In genomic region chr6:165963750-165964149, GRCh38 we compare ENCODE assay signal across 37 cellular contexts.
"Had no signal": no experiment of that assay in that cellular context is flagged by ENCODE, and none has a peak within 500 bp of the region (broad histone marks: within the 10 kb centered on the region; RNA-seq: fewer than 3 reads in every experiment).

No MANE protein-coding gene starts in this region.

- FAIRE-seq: astrocyte, TTC549 had no signal

- H3K4me3 Mint-ChIP-seq: activated B cell treated with CpG ODN at 0.5 μM for 24 hours; activated CD4-positive, alpha-beta memory T cell treated with anti-CD3 and anti-CD28 coated beads for 36 hours; activated CD4-positive, alpha-beta T cell treated with anti-CD3 and anti-CD28 coated beads, Interleukin-2, amount 10 ng/mL, durations not matched to agents 24 days and 14 days; activated CD8-positive, alpha-beta T cell treated with anti-CD3 and anti-CD28 coated beads for 36 hours; activated naive CD4-positive, alpha-beta T cell treated with anti-CD3 and anti-CD28 coated beads for 36 hours; activated naive CD8-positive, alpha-beta T cell treated with anti-CD3 and anti-CD28 coated beads for 36 hours; activated T-cell treated with anti-CD3 and anti-CD28 coated beads, Interleukin-2, amount 50 U/mL, for 4 hours; activated T-cell treated with anti-CD3 and anti-CD28 coated beads, Interleukin-2, amount 50 U/mL, for 72 hours; activated T-helper 1 cell treated with anti-CD3 and anti-CD28 coated beads, Interleukin-12 subunit alpha, Interleukin-12 subunit beta, Interleukin-2, Interleukin-4 antibody, amounts not matched to agents 30 ng/mL and 10 ng/mL and 1 ng/mL, durations not matched to agents 14 hours and 24 hours and 36 hours; activated T-helper 17 cell treated with anti-CD3 and anti-CD28 coated beads, Interleukin-2, amount 50 U/mL, for 72 hours; T-helper 1 cell treated with Interleukin-12 subunit alpha and Interleukin-12 subunit beta and Interleukin-4 antibody, amounts not matched to agents 30 μg/mL and 1 μg/mL, for 36 hours; T-helper 2 cell treated with Interferon-gamma antibody and Interleukin-4, amounts not matched to agents 5 μg/mL and 100 μg/mL, for 36 hours had no signal

- ATAC-seq: activated CD8-positive, alpha-beta T cell treated with anti-CD3 and anti-CD28 coated beads for 36 hours; activated naive CD4-positive, alpha-beta T cell treated with anti-CD3 and anti-CD28 coated beads, Interleukin-2, amount 50 U/mL, for 72 hours; activated T-cell treated with anti-CD3 and anti-CD28 coated beads, Interleukin-2, amount 50 U/mL, for 4 hours; activated T-cell treated with anti-CD3 and anti-CD28 coated beads, Interleukin-2, amount 50 U/mL, for 72 hours; activated T-helper 17 cell treated with anti-CD3 and anti-CD28 coated beads, Interleukin-2, amount 50 U/mL, for 72 hours; body of pancreas had no signal

- H3K4me1 Mint-ChIP-seq: activated B cell treated with CpG ODN at 0.5 μM for 24 hours; activated CD4-positive, alpha-beta T cell treated with anti-CD3 and anti-CD28 coated beads, Interleukin-2, amount 10 ng/mL, durations not matched to agents 24 days and 14 days; activated naive CD8-positive, alpha-beta T cell treated with anti-CD3 and anti-CD28 coated beads for 36 hours; activated T-helper 17 cell treated with anti-CD3 and anti-CD28 coated beads, Interleukin-2, amount 50 U/mL, for 72 hours had no signal

- H3K9me3 ChIP-seq: adrenal gland, body of pancreas, breast epithelium had no signal

- DNase-seq: activated B cell treated with CpG ODN at 0.5 μM for 24 hours; activated CD4-positive, alpha-beta memory T cell treated with anti-CD3 and anti-CD28 coated beads for 36 hours; activated CD4-positive, alpha-beta T cell treated with anti-CD3 and anti-CD28 coated beads for 4 hours; activated CD4-positive, alpha-beta T cell treated with anti-CD3 and anti-CD28 coated beads, Interleukin-2, amount 10 ng/mL, durations not matched to agents 24 days and 14 days; activated CD4-positive, alpha-beta T cell treated with anti-CD3 and anti-CD28 coated beads, Interleukin-2, amount 50 U/mL, for 1 hour; activated CD4-positive, alpha-beta T cell treated with anti-CD3 and anti-CD28 coated beads, Interleukin-2, amount 50 U/mL, for 4 hours; activated CD4-positive, CD25-positive, alpha-beta regulatory T cell treated with anti-CD3 and anti-CD28 coated beads, Interleukin-2, amount 50 U/mL, for 72 hours; activated CD8-positive, alpha-beta memory T cell treated with anti-CD3 and anti-CD28 coated beads, Interleukin-2, amount 50 U/mL, for 4 hours; activated CD8-positive, alpha-beta T cell treated with anti-CD3 and anti-CD28 coated beads for 36 hours; activated effector memory CD4-positive, alpha-beta T cell treated with anti-CD3 and anti-CD28 coated beads, Interleukin-2, amount 50 U/mL, for 16 hours; activated gamma-delta T cell treated with Interleukin-2 at 50 U/mL for 16 hours; activated naive CD4-positive, alpha-beta T cell; activated naive CD4-positive, alpha-beta T cell treated with anti-CD3 and anti-CD28 coated beads for 36 hours; activated naive CD4-positive, alpha-beta T cell treated with anti-CD3 and anti-CD28 coated beads, Interleukin-2, amount 50 U/mL, for 16 hours; activated naive CD8-positive, alpha-beta T cell treated with anti-CD3 and anti-CD28 coated beads for 36 hours; activated T-cell treated with anti-CD3 and anti-CD28 coated beads for 4 hours; activated T-cell treated with anti-CD3 and anti-CD28 coated beads, Interleukin-2, amount 50 U/mL, for 1 hour; activated T-cell treated with anti-CD3 and anti-CD28 coated beads, Interleukin-2, amount 50 U/mL, for 4 hours; activated T-cell treated with anti-CD3 and anti-CD28 coated beads, Interleukin-2, amount 50 U/mL, for 72 hours; adrenal gland; amniotic stem cell; aorta; body of pancreas; brain microvascular endothelial cell; central memory CD4-positive, alpha-beta T cell; T-helper 1 cell; T-helper 2 cell; T-helper 9 cell had no signal

- H3K4me1 ChIP-seq: adrenal gland, body of pancreas, breast epithelium had no signal

- H3K27me3 Mint-ChIP-seq: activated B cell treated with CpG ODN at 0.5 μM for 24 hours; activated CD4-positive, alpha-beta memory T cell treated with anti-CD3 and anti-CD28 coated beads for 36 hours; activated CD4-positive, alpha-beta T cell treated with anti-CD3 and anti-CD28 coated beads, Interleukin-2, amount 10 ng/mL, durations not matched to agents 24 days and 14 days; activated naive CD8-positive, alpha-beta T cell treated with anti-CD3 and anti-CD28 coated beads for 36 hours had no signal

- H3K36me3 ChIP-seq: adrenal gland, brain microvascular endothelial cell, breast epithelium had no signal

- H3K27ac Mint-ChIP-seq: activated B cell treated with CpG ODN at 0.5 μM for 24 hours; activated CD4-positive, alpha-beta memory T cell treated with anti-CD3 and anti-CD28 coated beads for 36 hours; activated CD4-positive, alpha-beta T cell treated with anti-CD3 and anti-CD28 coated beads, Interleukin-2, amount 10 ng/mL, durations not matched to agents 24 days and 14 days; activated CD8-positive, alpha-beta T cell treated with anti-CD3 and anti-CD28 coated beads for 36 hours; activated naive CD4-positive, alpha-beta T cell treated with anti-CD3 and anti-CD28 coated beads for 36 hours; activated naive CD4-positive, alpha-beta T cell treated with anti-CD3 and anti-CD28 coated beads, Interleukin-2, amount 50 U/mL, for 72 hours; activated naive CD8-positive, alpha-beta T cell treated with anti-CD3 and anti-CD28 coated beads for 36 hours; activated T-cell treated with anti-CD3 and anti-CD28 coated beads, Interleukin-2, amount 50 U/mL, for 72 hours; activated T-helper 1 cell treated with anti-CD3 and anti-CD28 coated beads, Interleukin-12 subunit alpha, Interleukin-12 subunit beta, Interleukin-2, Interleukin-4 antibody, amounts not matched to agents 30 ng/mL and 10 ng/mL and 1 ng/mL, durations not matched to agents 14 hours and 24 hours and 36 hours; activated T-helper 17 cell treated with anti-CD3 and anti-CD28 coated beads, Interleukin-2, amount 50 U/mL, for 72 hours; T-helper 1 cell treated with Interleukin-12 subunit alpha and Interleukin-12 subunit beta and Interleukin-4 antibody, amounts not matched to agents 30 μg/mL and 1 μg/mL, for 36 hours; T-helper 2 cell treated with Interferon-gamma antibody and Interleukin-4, amounts not matched to agents 5 μg/mL and 100 μg/mL, for 36 hours had no signal

- H3K27ac ChIP-seq: adrenal gland, body of pancreas, brain microvascular endothelial cell, breast epithelium, VCaP had no signal

- H3K9me3 Mint-ChIP-seq: activated B cell treated with CpG ODN at 0.5 μM for 24 hours; activated CD4-positive, alpha-beta memory T cell treated with anti-CD3 and anti-CD28 coated beads for 36 hours; activated CD4-positive, alpha-beta T cell treated with anti-CD3 and anti-CD28 coated beads, Interleukin-2, amount 10 ng/mL, durations not matched to agents 24 days and 14 days; activated CD8-positive, alpha-beta T cell treated with anti-CD3 and anti-CD28 coated beads for 36 hours; activated naive CD4-positive, alpha-beta T cell treated with anti-CD3 and anti-CD28 coated beads for 36 hours; activated naive CD4-positive, alpha-beta T cell treated with anti-CD3 and anti-CD28 coated beads, Interleukin-2, amount 50 U/mL, for 72 hours; activated naive CD8-positive, alpha-beta T cell treated with anti-CD3 and anti-CD28 coated beads for 36 hours; activated T-cell treated with anti-CD3 and anti-CD28 coated beads, Interleukin-2, amount 50 U/mL, for 4 hours; activated T-cell treated with anti-CD3 and anti-CD28 coated beads, Interleukin-2, amount 50 U/mL, for 72 hours; activated T-helper 1 cell treated with anti-CD3 and anti-CD28 coated beads, Interleukin-12 subunit alpha, Interleukin-12 subunit beta, Interleukin-2, Interleukin-4 antibody, amounts not matched to agents 30 ng/mL and 10 ng/mL and 1 ng/mL, durations not matched to agents 14 hours and 24 hours and 36 hours; activated T-helper 17 cell treated with anti-CD3 and anti-CD28 coated beads, Interleukin-2, amount 50 U/mL, for 72 hours; T-helper 1 cell treated with Interleukin-12 subunit alpha and Interleukin-12 subunit beta and Interleukin-4 antibody, amounts not matched to agents 30 μg/mL and 1 μg/mL, for 36 hours; T-helper 2 cell treated with Interferon-gamma antibody and Interleukin-4, amounts not matched to agents 5 μg/mL and 100 μg/mL, for 36 hours had no signal

- H3K4me3 ChIP-seq: adrenal gland, body of pancreas, breast epithelium had no signal

- H3K36me3 Mint-ChIP-seq: activated CD4-positive, alpha-beta memory T cell treated with anti-CD3 and anti-CD28 coated beads for 36 hours; activated naive CD4-positive, alpha-beta T cell treated with anti-CD3 and anti-CD28 coated beads, Interleukin-2, amount 50 U/mL, for 72 hours; activated naive CD8-positive, alpha-beta T cell treated with anti-CD3 and anti-CD28 coated beads for 36 hours had no signal

- H3K27me3 ChIP-seq: adrenal gland, body of pancreas, brain microvascular endothelial cell, breast epithelium had no signal
